In the genomic region with DNA sequence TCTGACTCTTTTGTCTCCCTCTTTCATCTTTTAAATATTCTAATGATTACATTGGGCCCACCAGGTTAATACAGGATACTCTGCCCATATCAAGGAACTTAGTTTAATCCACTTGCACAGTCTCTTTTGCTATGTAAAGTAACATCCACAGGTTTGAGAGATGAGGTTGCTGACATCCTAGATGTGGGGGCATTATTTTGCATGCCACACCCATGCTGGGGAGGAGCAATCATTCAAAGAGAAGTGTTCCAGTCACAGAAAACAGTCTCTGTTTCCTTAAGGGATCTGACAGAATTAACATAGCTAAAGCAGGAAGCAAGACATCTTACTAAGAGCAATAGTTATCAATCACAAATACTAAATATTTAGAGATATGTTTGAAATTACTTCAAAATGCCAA, we compare ENCODE assay signal across 1 cellular context.
TF ChIP-seq lines count a peak whose summit lies in the region.

No MANE protein-coding gene starts in this region.

TF ChIP-seq in GM23338, 12 proteins besides CTCF, POLR2A, EP300 and RAD21 (continued from another document):
- TF ChIP-seq, protein P1, sequence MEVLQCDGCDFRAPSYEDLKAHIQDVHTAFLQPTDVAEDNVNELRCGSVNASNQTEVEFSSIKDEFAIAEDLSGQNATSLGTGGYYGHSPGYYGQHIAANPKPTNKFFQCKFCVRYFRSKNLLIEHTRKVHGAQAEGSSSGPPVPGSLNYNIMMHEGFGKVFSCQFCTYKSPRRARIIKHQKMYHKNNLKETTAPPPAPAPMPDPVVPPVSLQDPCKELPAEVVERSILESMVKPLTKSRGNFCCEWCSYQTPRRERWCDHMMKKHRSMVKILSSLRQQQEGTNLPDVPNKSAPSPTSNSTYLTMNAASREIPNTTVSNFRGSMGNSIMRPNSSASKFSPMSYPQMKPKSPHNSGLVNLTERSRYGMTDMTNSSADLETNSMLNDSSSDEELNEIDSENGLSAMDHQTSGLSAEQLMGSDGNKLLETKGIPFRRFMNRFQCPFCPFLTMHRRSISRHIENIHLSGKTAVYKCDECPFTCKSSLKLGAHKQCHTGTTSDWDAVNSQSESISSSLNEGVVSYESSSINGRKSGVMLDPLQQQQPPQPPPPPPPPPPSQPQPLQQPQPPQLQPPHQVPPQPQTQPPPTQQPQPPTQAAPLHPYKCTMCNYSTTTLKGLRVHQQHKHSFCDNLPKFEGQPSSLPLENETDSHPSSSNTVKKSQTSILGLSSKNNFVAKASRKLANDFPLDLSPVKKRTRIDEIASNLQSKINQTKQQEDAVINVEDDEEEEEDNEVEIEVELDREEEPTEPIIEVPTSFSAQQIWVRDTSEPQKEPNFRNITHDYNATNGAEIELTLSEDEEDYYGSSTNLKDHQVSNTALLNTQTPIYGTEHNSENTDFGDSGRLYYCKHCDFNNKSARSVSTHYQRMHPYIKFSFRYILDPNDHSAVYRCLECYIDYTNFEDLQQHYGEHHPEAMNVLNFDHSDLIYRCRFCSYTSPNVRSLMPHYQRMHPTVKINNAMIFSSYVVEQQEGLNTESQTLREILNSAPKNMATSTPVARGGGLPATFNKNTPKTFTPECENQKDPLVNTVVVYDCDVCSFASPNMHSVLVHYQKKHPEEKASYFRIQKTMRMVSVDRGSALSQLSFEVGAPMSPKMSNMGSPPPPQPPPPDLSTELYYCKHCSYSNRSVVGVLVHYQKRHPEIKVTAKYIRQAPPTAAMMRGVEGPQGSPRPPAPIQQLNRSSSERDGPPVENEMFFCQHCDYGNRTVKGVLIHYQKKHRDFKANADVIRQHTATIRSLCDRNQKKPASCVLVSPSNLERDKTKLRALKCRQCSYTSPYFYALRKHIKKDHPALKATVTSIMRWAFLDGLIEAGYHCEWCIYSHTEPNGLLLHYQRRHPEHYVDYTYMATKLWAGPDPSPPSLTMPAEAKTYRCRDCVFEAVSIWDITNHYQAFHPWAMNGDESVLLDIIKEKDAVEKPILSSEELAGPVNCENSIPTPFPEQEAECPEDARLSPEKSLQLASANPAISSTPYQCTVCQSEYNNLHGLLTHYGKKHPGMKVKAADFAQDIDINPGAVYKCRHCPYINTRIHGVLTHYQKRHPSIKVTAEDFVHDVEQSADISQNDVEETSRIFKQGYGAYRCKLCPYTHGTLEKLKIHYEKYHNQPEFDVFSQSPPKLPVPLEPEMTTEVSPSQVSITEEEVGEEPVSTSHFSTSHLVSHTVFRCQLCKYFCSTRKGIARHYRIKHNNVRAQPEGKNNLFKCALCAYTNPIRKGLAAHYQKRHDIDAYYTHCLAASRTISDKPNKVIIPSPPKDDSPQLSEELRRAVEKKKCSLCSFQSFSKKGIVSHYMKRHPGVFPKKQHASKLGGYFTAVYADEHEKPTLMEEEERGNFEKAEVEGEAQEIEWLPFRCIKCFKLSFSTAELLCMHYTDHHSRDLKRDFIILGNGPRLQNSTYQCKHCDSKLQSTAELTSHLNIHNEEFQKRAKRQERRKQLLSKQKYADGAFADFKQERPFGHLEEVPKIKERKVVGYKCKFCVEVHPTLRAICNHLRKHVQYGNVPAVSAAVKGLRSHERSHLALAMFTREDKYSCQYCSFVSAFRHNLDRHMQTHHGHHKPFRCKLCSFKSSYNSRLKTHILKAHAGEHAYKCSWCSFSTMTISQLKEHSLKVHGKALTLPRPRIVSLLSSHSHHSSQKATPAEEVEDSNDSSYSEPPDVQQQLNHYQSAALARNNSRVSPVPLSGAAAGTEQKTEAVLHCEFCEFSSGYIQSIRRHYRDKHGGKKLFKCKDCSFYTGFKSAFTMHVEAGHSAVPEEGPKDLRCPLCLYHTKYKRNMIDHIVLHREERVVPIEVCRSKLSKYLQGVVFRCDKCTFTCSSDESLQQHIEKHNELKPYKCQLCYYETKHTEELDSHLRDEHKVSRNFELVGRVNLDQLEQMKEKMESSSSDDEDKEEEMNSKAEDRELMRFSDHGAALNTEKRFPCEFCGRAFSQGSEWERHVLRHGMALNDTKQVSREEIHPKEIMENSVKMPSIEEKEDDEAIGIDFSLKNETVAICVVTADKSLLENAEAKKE (CRISPR knock-in tag; IDR thresholded peaks at IDR 0.05), result no peak
- TF ChIP-seq STAT1 (IDR thresholded peaks at IDR 0.05; ENCODE audit: unreplicated experiment), result no peak
- TF ChIP-seq NANOG (IDR thresholded peaks at IDR 0.05; ENCODE audit: borderline replicate concordance), result no peak
- TF ChIP-seq, protein P2, sequence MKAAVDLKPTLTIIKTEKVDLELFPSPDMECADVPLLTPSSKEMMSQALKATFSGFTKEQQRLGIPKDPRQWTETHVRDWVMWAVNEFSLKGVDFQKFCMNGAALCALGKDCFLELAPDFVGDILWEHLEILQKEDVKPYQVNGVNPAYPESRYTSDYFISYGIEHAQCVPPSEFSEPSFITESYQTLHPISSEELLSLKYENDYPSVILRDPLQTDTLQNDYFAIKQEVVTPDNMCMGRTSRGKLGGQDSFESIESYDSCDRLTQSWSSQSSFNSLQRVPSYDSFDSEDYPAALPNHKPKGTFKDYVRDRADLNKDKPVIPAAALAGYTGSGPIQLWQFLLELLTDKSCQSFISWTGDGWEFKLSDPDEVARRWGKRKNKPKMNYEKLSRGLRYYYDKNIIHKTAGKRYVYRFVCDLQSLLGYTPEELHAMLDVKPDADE (IDR thresholded peaks at IDR 0.05), result no peak
- no peak for TF ChIP-seq ZNF114 (CRISPR knock-in tag; IDR thresholded peaks at IDR 0.05)
- TF ChIP-seq JUNB (IDR thresholded peaks at IDR 0.05; ENCODE audit: unreplicated experiment), result no peak
- TF ChIP-seq ZNF331 (CRISPR knock-in tag; IDR thresholded peaks at IDR 0.05; ENCODE audit: low read depth), result no peak
- TF ChIP-seq, protein P3, sequence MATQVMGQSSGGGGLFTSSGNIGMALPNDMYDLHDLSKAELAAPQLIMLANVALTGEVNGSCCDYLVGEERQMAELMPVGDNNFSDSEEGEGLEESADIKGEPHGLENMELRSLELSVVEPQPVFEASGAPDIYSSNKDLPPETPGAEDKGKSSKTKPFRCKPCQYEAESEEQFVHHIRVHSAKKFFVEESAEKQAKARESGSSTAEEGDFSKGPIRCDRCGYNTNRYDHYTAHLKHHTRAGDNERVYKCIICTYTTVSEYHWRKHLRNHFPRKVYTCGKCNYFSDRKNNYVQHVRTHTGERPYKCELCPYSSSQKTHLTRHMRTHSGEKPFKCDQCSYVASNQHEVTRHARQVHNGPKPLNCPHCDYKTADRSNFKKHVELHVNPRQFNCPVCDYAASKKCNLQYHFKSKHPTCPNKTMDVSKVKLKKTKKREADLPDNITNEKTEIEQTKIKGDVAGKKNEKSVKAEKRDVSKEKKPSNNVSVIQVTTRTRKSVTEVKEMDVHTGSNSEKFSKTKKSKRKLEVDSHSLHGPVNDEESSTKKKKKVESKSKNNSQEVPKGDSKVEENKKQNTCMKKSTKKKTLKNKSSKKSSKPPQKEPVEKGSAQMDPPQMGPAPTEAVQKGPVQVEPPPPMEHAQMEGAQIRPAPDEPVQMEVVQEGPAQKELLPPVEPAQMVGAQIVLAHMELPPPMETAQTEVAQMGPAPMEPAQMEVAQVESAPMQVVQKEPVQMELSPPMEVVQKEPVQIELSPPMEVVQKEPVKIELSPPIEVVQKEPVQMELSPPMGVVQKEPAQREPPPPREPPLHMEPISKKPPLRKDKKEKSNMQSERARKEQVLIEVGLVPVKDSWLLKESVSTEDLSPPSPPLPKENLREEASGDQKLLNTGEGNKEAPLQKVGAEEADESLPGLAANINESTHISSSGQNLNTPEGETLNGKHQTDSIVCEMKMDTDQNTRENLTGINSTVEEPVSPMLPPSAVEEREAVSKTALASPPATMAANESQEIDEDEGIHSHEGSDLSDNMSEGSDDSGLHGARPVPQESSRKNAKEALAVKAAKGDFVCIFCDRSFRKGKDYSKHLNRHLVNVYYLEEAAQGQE (IDR thresholded peaks at IDR 0.05; ENCODE audit: unreplicated experiment), result no peak
- TF ChIP-seq CREB1 (CRISPR knock-in tag; IDR thresholded peaks at IDR 0.05; ENCODE audit: low read depth), result no peak
- no peak for TF ChIP-seq POLR2AphosphoS5 (IDR thresholded peaks at IDR 0.05; ENCODE audit: low read depth)
